8 cellular contexts compared by ENCODE assay signal in genomic region chr3:132416807-132417694, GRCh38. TPM values are rescaled to one million over a fixed set of nuclear protein-coding genes. Genes with fewer than 3 reads are reported as not detected.
DNase-seq lines count a peak whose midpoint lies in the region; TF ChIP-seq lines count a peak whose summit lies in the region.

Gene DNAJC13 (plus strand): TSS chr3:132417502. CDS start chr3:132434551, 17,049 bp downstream.

- H3K36me3 Mint-ChIP-seq in nephron progenitor cell (ENCODE audit: low read depth) = peaks cover 13% of the 10 kb centered on the region
- H3K36me3 Mint-ChIP-seq in stimulated activated naive CD8-positive, alpha-beta T cell treated with anti-CD3 and anti-CD28 coated beads, Interleukin-15, Interleukin-2, amounts not matched to agents 100 ng/mL and 50 ng/mL, for 24 hours (ENCODE audit: low read depth) = peaks cover 12% of the 10 kb centered on the region

- H3K9me3 ChIP-seq in HAP-1 = no peaks in the 10 kb centered on the region
- H3K9me3 ChIP-seq in MG63 = no peaks in the 10 kb centered on the region

- no peaks in the 10 kb centered on the region for H3K27me3 ChIP-seq in HAP-1 (ENCODE audit: low read depth)
- no peaks in the 10 kb centered on the region for H3K27me3 ChIP-seq in MG63

- in situ Hi-C loops in G401 (cut with HindIII; ENCODE audit: low sequenced_read_pairs) (no loop called here), HAP-1 (cut with MboI; ENCODE audit: low sequenced_read_pairs) (no loop called here)

- H3K27ac Mint-ChIP-seq in nephron progenitor cell = peak within 1 kb of the TSS; percentile 98
- H3K27ac Mint-ChIP-seq in stimulated activated naive CD8-positive, alpha-beta T cell treated with anti-CD3 and anti-CD28 coated beads, Interleukin-15, Interleukin-2, amounts not matched to agents 100 ng/mL and 50 ng/mL, for 24 hours = peak within 1 kb of the TSS; percentile 94

- H3K27me3 Mint-ChIP-seq in nephron progenitor cell (ENCODE audit: low read depth, poor library complexity) = peaks cover 10% of the 10 kb centered on the region
- H3K27me3 Mint-ChIP-seq in stimulated activated naive CD8-positive, alpha-beta T cell treated with anti-CD3 and anti-CD28 coated beads, Interleukin-15, Interleukin-2, amounts not matched to agents 100 ng/mL and 50 ng/mL, for 24 hours = no peaks in the 10 kb centered on the region

- DNase-seq in G401 (ENCODE audit: low spot score) (peak; percentile 92), HAP-1 (ENCODE audit: low spot score in 2 of 2) (peak; percentile 89 to 93), MG63 (peak; percentile 96), SHP77 treated with DMSO at 0.1 percent for 48 hours (lab: John Stamatoyannopoulos, UW) (peak; percentile 80), fibroblast of villous mesenchyme (ENCODE audit: low read depth) (peak; percentile 96), nephron progenitor cell (peak; percentile 92)
- peak; percentile 97 for DNase-seq in activated effector memory CD4-positive, alpha-beta T cell treated with anti-CD3 and anti-CD28 coated beads, Interleukin-2, amount 50 U/mL, for 16 hours

- peak within 1 kb of the TSS; percentile 100 for H3K4me3 Mint-ChIP-seq in nephron progenitor cell
- H3K4me3 Mint-ChIP-seq in stimulated activated naive CD8-positive, alpha-beta T cell treated with anti-CD3 and anti-CD28 coated beads, Interleukin-15, Interleukin-2, amounts not matched to agents 100 ng/mL and 50 ng/mL, for 24 hours = peak within 1 kb of the TSS; percentile 96

- no peaks in the 10 kb centered on the region; the same call in 1 of the 2 replicates for H3K4me1 ChIP-seq in HAP-1

- 0 out of 2 replicates have a peak, but pooled peaks cover 4% of the 10 kb centered on the region for H3K36me3 ChIP-seq in HAP-1 (replicated peaks)
- peaks cover 13% of the 10 kb centered on the region for H3K36me3 ChIP-seq in MG63

- TF ChIP-seq CTCF in fibroblast of villous mesenchyme (IDR thresholded peaks at IDR 0.05; ENCODE audit: insufficient read depth, low read depth, low read length) = no peak
- no peak for TF ChIP-seq CTCF in nephron progenitor cell (IDR thresholded peaks at IDR 0.05)

- H3K4me3 ChIP-seq in HAP-1 = peak within 1 kb of the TSS; percentile 96
- peak within 1 kb of the TSS; percentile 99 for H3K4me3 ChIP-seq in MG63
- H3K4me3 ChIP-seq in fibroblast of villous mesenchyme (ENCODE audit: low read depth, low read length) = peak within 1 kb of the TSS; percentile 100

- H3K4me1 Mint-ChIP-seq in nephron progenitor cell = peaks cover 34% of the 10 kb centered on the region
- H3K4me1 Mint-ChIP-seq in stimulated activated naive CD8-positive, alpha-beta T cell treated with anti-CD3 and anti-CD28 coated beads, Interleukin-15, Interleukin-2, amounts not matched to agents 100 ng/mL and 50 ng/mL, for 24 hours (ENCODE audit: low read depth) = peaks cover 36% of the 10 kb centered on the region

- H3K9me3 Mint-ChIP-seq in nephron progenitor cell = no peaks in the 10 kb centered on the region
- H3K9me3 Mint-ChIP-seq in stimulated activated naive CD8-positive, alpha-beta T cell treated with anti-CD3 and anti-CD28 coated beads, Interleukin-15, Interleukin-2, amounts not matched to agents 100 ng/mL and 50 ng/mL, for 24 hours = no peaks in the 10 kb centered on the region

RNA-seq across cellular contexts. Expression of gene DNAJC13, which starts in this region (rescaled TPM):
- 22.4 and 34.6 TPM in 2 replicates for total RNA-seq in G401 (2014; rRNA removed; shearing (Covaris generic))
- total RNA-seq in MG63 (2014; rRNA removed; shearing (Covaris generic); ENCODE audit: low replicate concordance) = 33.7 and 44.1 TPM in 2 replicates
- 91.8 and 107 TPM in 2 replicates for total RNA-seq in fibroblast of villous mesenchyme

Comparison
In these comparisons a context has a peak if more than half of its experiments do, and no peak if none do; other contexts are left out.
1. Peak in every context shown above with its lines: DNase-seq and H3K4me3 ChIP-seq.